8 cellular contexts compared by ENCODE assay signal in genomic region chr22:23838686-23839468, GRCh38. TPM values are rescaled to one million over a fixed set of nuclear protein-coding genes. Genes with fewer than 3 reads are reported as not detected.
A peak's percentile ranks its signal among the peaks of the same experiment; 100 is the strongest.
DNase-seq lines count a peak whose midpoint lies in the region; ATAC-seq, FAIRE-seq and TF ChIP-seq lines count a peak whose summit lies in the region.

TSS of gene DERL3 (minus strand) at chr22:23839006. CDS start at chr22:23838987, 19 bp downstream.

- H3K79me1 ChIP-seq in H1 (ENCODE audit: low read depth, low read length) (no peaks in the 10 kb centered on the region), mesendoderm (ENCODE audit: low read length) (no peaks in the 10 kb centered on the region)

- H3K79me2 ChIP-seq in H1 (ENCODE audit: control insufficient read depth in 1 of 2, insufficient read depth in 2 of 2, low read length in 2 of 2) (no peaks in the 10 kb centered on the region), mesendoderm (ENCODE audit: control insufficient read depth, insufficient read depth, low read length) (no peaks in the 10 kb centered on the region)

- H3K27ac ChIP-seq in C4-2B (peak within 1 kb of the TSS; percentile 55), H1 (ENCODE audit: low read depth, low read length) (peak within 1 kb of the TSS; percentile 60; the same call in 1 of the 2 replicates), mesendoderm (ENCODE audit: low read depth, low read length) (no peak within 1 kb of the TSS)

- no peak within 1 kb of the TSS for H2BK20ac ChIP-seq in H1 (ENCODE audit: low read length)

- H2AK5ac ChIP-seq in H1 (ENCODE audit: low read depth, low read length) = no peak within 1 kb of the TSS
- no peak within 1 kb of the TSS for H2AK5ac ChIP-seq in mesendoderm (ENCODE audit: low read length)

- DNase-seq in HK-2 (ENCODE audit: unreplicated experiment) (peak; percentile 99), H1 (ENCODE audit: low read depth in 1 of 2, low spot score in 2 of 2) (peak; percentile 91 to 99), mesendoderm (peak; percentile 100)
- DNase-seq in NK-92 treated with Interleukin-12 subunit alpha and Interleukin-12 subunit beta, amount 100 ng/mL, for 24 hours (lab: John Stamatoyannopoulos, UW) = peak; percentile 90
- DNase-seq in activated CD8-positive, alpha-beta memory T cell treated with anti-CD3 and anti-CD28 coated beads, Interleukin-2, amount 10 ng/mL, durations not matched to agents 7 days and 5 days = peak; percentile 99
- peak; percentile 93 for DNase-seq in stimulated activated CD8-positive, alpha-beta memory T cell treated with anti-CD3 and anti-CD28 coated beads, Interleukin-12 subunit alpha, Interleukin-12 subunit beta, amount 100 ng/mL, for 24 hours (ENCODE audit: extremely low read depth)

- peak within 1 kb of the TSS; percentile 82 for H3K4me3 Mint-ChIP-seq in activated CD8-positive, alpha-beta memory T cell treated with anti-CD3 and anti-CD28 coated beads, Interleukin-2, amount 10 ng/mL, durations not matched to agents 7 days and 5 days

- H4K8ac ChIP-seq in H1 (ENCODE audit: extremely low read depth, insufficient read depth, low read length) = peak within 1 kb of the TSS; percentile 82; the same call in 1 of the 2 replicates
- no peak within 1 kb of the TSS for H4K8ac ChIP-seq in mesendoderm (ENCODE audit: low read depth, low read length)

- H3K4me2 ChIP-seq in H1 (ENCODE audit: insufficient read depth in 1 of 2, low read depth in 2 of 2, low read length in 2 of 2) = peak within 1 kb of the TSS; percentile 54 to 78
- peak within 1 kb of the TSS; percentile 92 for H3K4me2 ChIP-seq in mesendoderm (ENCODE audit: low read length)

- peak within 1 kb of the TSS; percentile 89 for H3K27ac Mint-ChIP-seq in activated CD8-positive, alpha-beta memory T cell treated with anti-CD3 and anti-CD28 coated beads, Interleukin-2, amount 10 ng/mL, durations not matched to agents 7 days and 5 days

- H3K27me3 ChIP-seq in H1 (replicated peaks in 1 of 4; ENCODE audit: control insufficient read depth in 3 of 4, extremely low read depth in 1 of 4, insufficient read depth in 3 of 4, low read length in 3 of 4) (peaks cover 0 to 2% (median under 1%) of the 10 kb centered on the region in 4 experiments; a peak in 2 of 7 replicates), mesendoderm (ENCODE audit: insufficient read depth, low read length, poor library complexity) (no peaks in the 10 kb centered on the region)

- peaks cover 0 to 15% (median 10%) of the 10 kb centered on the region in 4 experiments; a peak in 5 of 7 replicates for H3K4me1 ChIP-seq in H1 (replicated peaks in 1 of 4; ENCODE audit: control insufficient read depth in 3 of 4, insufficient read depth in 4 of 4, low read length in 3 of 4)
- peaks cover 3% of the 10 kb centered on the region for H3K4me1 ChIP-seq in mesendoderm (ENCODE audit: control insufficient read depth, low read depth, low read length)

- no peak for TF ChIP-seq RAD21 in H1 (IDR thresholded peaks at IDR 0.05 in 1 of 2, conservative IDR thresholded peaks at IDR 0.05 in 1 of 2; ENCODE audit: low read depth in 2 of 2, low read length in 2 of 2)

- peak; percentile 76 for ATAC-seq in GM19452 (IDR thresholded peaks at IDR 0.05; ENCODE audit: unreplicated experiment)
- peak; percentile 94 for ATAC-seq in activated CD8-positive, alpha-beta memory T cell treated with anti-CD3 and anti-CD28 coated beads, Interleukin-2, amount 10 ng/mL, durations not matched to agents 7 days and 5 days

- peak within 1 kb of the TSS; percentile 81 for H4K91ac ChIP-seq in H1 (replicated peaks; ENCODE audit: insufficient read length, low read length)

- H4K20me1 ChIP-seq in H1 (replicated peaks in 1 of 2; ENCODE audit: control insufficient read depth in 1 of 2, insufficient read depth in 2 of 2, low read length in 2 of 2) = peaks cover 0 to 11% of the 10 kb centered on the region in 2 experiments

- peaks cover 26% of the 10 kb centered on the region for H3K4me1 Mint-ChIP-seq in activated CD8-positive, alpha-beta memory T cell treated with anti-CD3 and anti-CD28 coated beads, Interleukin-2, amount 10 ng/mL, durations not matched to agents 7 days and 5 days

- H3K9me3 ChIP-seq in H1 (ENCODE audit: insufficient read depth in 2 of 2, low read depth in 1 of 2, low read length in 1 of 2) = no peaks in the 10 kb centered on the region

- peaks cover 12% of the 10 kb centered on the region; the same call in 1 of the 2 replicates for H3K23me2 ChIP-seq in H1 (ENCODE audit: low read depth, low read length)

- H3K9me3 Mint-ChIP-seq in activated CD8-positive, alpha-beta memory T cell treated with anti-CD3 and anti-CD28 coated beads, Interleukin-2, amount 10 ng/mL, durations not matched to agents 7 days and 5 days (ENCODE audit: low read depth) = no peaks in the 10 kb centered on the region

- FAIRE-seq in H1 (lab: Jason Lieb, UNC) = peak; percentile 95

- no peak within 1 kb of the TSS for H3K14ac ChIP-seq in H1 (ENCODE audit: insufficient read length)

- H3K36me3 Mint-ChIP-seq in activated CD8-positive, alpha-beta memory T cell treated with anti-CD3 and anti-CD28 coated beads, Interleukin-2, amount 10 ng/mL, durations not matched to agents 7 days and 5 days = peaks cover 3% of the 10 kb centered on the region

- H3K4ac ChIP-seq in H1 (replicated peaks; ENCODE audit: insufficient read length, low read depth, low read length) = no peak within 1 kb of the TSS
- no peak within 1 kb of the TSS for H3K4ac ChIP-seq in mesendoderm (ENCODE audit: low read depth, low read length)

- no peak for TF ChIP-seq EP300 in H1 (IDR thresholded peaks at IDR 0.05; ENCODE audit: borderline replicate concordance in 1 of 2, low read depth in 2 of 2, low read length in 2 of 2)

- H3K23ac ChIP-seq in H1 (ENCODE audit: insufficient read length) (no peak within 1 kb of the TSS), mesendoderm (ENCODE audit: low read length) (no peak within 1 kb of the TSS)

- H2BK12ac ChIP-seq in H1 (ENCODE audit: low read depth, low read length) = peak within 1 kb of the TSS; percentile 75; the same call in 1 of the 2 replicates

- WGBS in H1 (ENCODE audit: extremely low coverage in 1 of 2, insufficient coverage in 1 of 2, insufficient read length in 1 of 2, insufficient replicate concordance in 2 of 2, low coverage in 1 of 2, low lambda C conversion rate in 2 of 2, missing lambda C conversion rate in 1 of 2), 2 experiments = 1% methylated on average over 54 of the region's 70 CpGs; no CpG with 5 or more reads in 1 of the 2 experiments
- WGBS in mesendoderm (ENCODE audit: extremely low coverage, insufficient coverage, low lambda C conversion rate) = no CpG with 5 or more reads among the region's 70 CpGs

- TF ChIP-seq CTCF in C4-2B (conservative IDR thresholded peaks at IDR 0.05) (no peak), H1 (IDR thresholded peaks at IDR 0.05; ENCODE audit: control extremely low read depth in 1 of 3, insufficient read depth in 1 of 3, low read depth in 1 of 3, low read length in 3 of 3) (no peak)

- no peak within 1 kb of the TSS for H2BK120ac ChIP-seq in H1 (replicated peaks; ENCODE audit: low read depth, low read length)
- H2BK120ac ChIP-seq in mesendoderm (ENCODE audit: low read depth, low read length) = no peak within 1 kb of the TSS

- H2AFZ ChIP-seq in H1 (ENCODE audit: low read length) = no peak within 1 kb of the TSS; the same call in 1 of the 2 replicates

- H3K4me3 ChIP-seq in H1 (ENCODE audit: extremely low read depth in 1 of 4, insufficient read depth in 2 of 4, low read depth in 3 of 4, low read length in 4 of 4) (peak within 1 kb of the TSS; percentile 48 to 76 (median 56)), mesendoderm (ENCODE audit: low read length) (peak within 1 kb of the TSS; percentile 60)

- peaks cover 0 to 13% (median 5%) of the 10 kb centered on the region in 4 experiments; a peak in 4 of 8 replicates for H3K36me3 ChIP-seq in H1 (ENCODE audit: control insufficient read depth in 2 of 4, insufficient read depth in 4 of 4, low read length in 3 of 4)
- peaks cover 2% of the 10 kb centered on the region for H3K36me3 ChIP-seq in mesendoderm (ENCODE audit: control insufficient read depth, insufficient read depth, low read length)

- POLR2A ChIA-PET in H1 (lab: Charles Lee; ENCODE audit: partially characterized antibody) = interaction anchor here (0.7 to 2.0 kb wide), 6 partner anchors 8 to 88 kb away, joined by 3 to 7 read pairs (median 3); partner anchors contain the start of genes SLC2A11 and ZNF70

- no peak within 1 kb of the TSS for H4K5ac ChIP-seq in H1 (ENCODE audit: insufficient read length, low read depth, low read length)
- no peak within 1 kb of the TSS for H4K5ac ChIP-seq in mesendoderm (ENCODE audit: low read length)

- H3K9ac ChIP-seq in H1 (replicated peaks in 1 of 4; ENCODE audit: extremely low read depth in 1 of 4, low read depth in 3 of 4, low read length in 3 of 4) (peak within 1 kb of the TSS in 2 of 4 experiments; percentile 40 to 51; a peak in 2 of 7 replicates), mesendoderm (ENCODE audit: low read length) (peak within 1 kb of the TSS; percentile 63)

- H2BK5ac ChIP-seq in H1 (ENCODE audit: low read depth, low read length) = peak within 1 kb of the TSS; percentile 95
- no peak within 1 kb of the TSS for H2BK5ac ChIP-seq in mesendoderm (ENCODE audit: low read length)

- H3K18ac ChIP-seq in H1 (ENCODE audit: extremely low read depth, low read length) (peak within 1 kb of the TSS; percentile 24; the same call in 1 of the 2 replicates), mesendoderm (ENCODE audit: low read length) (no peak within 1 kb of the TSS)

- H2BK15ac ChIP-seq in H1 (ENCODE audit: low read length) (no peak within 1 kb of the TSS), mesendoderm (replicated peaks; ENCODE audit: low read depth) (no peak within 1 kb of the TSS)

- H3K27me3 Mint-ChIP-seq in activated CD8-positive, alpha-beta memory T cell treated with anti-CD3 and anti-CD28 coated beads, Interleukin-2, amount 10 ng/mL, durations not matched to agents 7 days and 5 days = peaks cover 4% of the 10 kb centered on the region

- CTCF ChIA-PET in activated CD8-positive, alpha-beta memory T cell treated with anti-CD3 and anti-CD28 coated beads, Interleukin-2, amount 10 ng/mL, durations not matched to agents 7 days and 5 days (lab: Charles Lee) = interaction anchor here (3.3 kb wide), 1 partner anchor 10 kb away, joined by 15 read pairs; no protein-coding TSS in a partner anchor
- CTCF ChIA-PET in H1 (lab: Charles Lee; ENCODE audit: partially characterized antibody) = interaction anchor here (1.2 kb wide), 1 partner anchor 11 kb away, joined by 3 read pairs; no protein-coding TSS in a partner anchor

- H3K56ac ChIP-seq in H1 (replicated peaks; ENCODE audit: insufficient read length, low read depth, low read length) = no peak within 1 kb of the TSS
- peak within 1 kb of the TSS; percentile 83 for H3K56ac ChIP-seq in mesendoderm (ENCODE audit: low read length)

- no peak; a peak in 1 of 3 replicates for TF ChIP-seq POLR2A in H1 (IDR thresholded peaks at IDR 0.05; ENCODE audit: control extremely low read depth in 1 of 2, low read depth in 2 of 2, low read length in 2 of 2)

RNA-seq across cellular contexts. Expression of gene DERL3, which starts in this region (rescaled TPM):
- 10 to 100 TPM; 14.6 to 18.1 TPM for total RNA-seq in activated CD8-positive, alpha-beta memory T cell treated with anti-CD3 and anti-CD28 coated beads, Interleukin-2, amount 10 ng/mL, durations not matched to agents 7 days and 5 days
- 8.7 and 9.9 TPM in 2 replicates for total RNA-seq in H1 (2021; fragmentation: NEBNext Ultra II Directional; extraction: Animal tissue kit (Norgen Biotek cat#: 25700))
- polyA plus RNA-seq in H1 (2011; rRNA removed) = 19.5 and 27.8 TPM in 2 replicates
- 18.7 TPM for polyA plus RNA-seq in H1 (2011; cell fraction: cytosol; rRNA removed)
- 46.9 TPM for polyA plus RNA-seq in H1 (2011; cell fraction: nucleus; rRNA removed)
- 6.7 to 16.6 TPM (median 12.9 TPM) in 4 replicates for polyA plus RNA-seq in H1 (2012, experiment 1 of 2)
- 14.4 TPM for polyA plus RNA-seq in H1 (2012, experiment 2 of 2)
- polyA plus RNA-seq in H1 (2013, experiment 1 of 2) = 20.0 TPM
- polyA plus RNA-seq in H1 (2013, experiment 2 of 2) = 21.0 TPM
- 4.5 and 5.2 TPM in 2 replicates for polyA minus RNA-seq in H1 (2011; rRNA and poly(A)+ RNA removed)
- polyA minus RNA-seq in H1 (2011; cell fraction: cytosol; rRNA and poly(A)+ RNA removed) = 4.6 TPM
- 6.7 TPM for polyA minus RNA-seq in H1 (2011; cell fraction: nucleus; rRNA and poly(A)+ RNA removed)
- polyA plus RNA-seq in mesendoderm (2013, experiment 1 of 2) = 7.4 TPM
- polyA plus RNA-seq in mesendoderm (2013, experiment 2 of 2) = 6.6 TPM
